Comparison of ENCODE assay signal across 8 cellular contexts in the genomic region with DNA sequence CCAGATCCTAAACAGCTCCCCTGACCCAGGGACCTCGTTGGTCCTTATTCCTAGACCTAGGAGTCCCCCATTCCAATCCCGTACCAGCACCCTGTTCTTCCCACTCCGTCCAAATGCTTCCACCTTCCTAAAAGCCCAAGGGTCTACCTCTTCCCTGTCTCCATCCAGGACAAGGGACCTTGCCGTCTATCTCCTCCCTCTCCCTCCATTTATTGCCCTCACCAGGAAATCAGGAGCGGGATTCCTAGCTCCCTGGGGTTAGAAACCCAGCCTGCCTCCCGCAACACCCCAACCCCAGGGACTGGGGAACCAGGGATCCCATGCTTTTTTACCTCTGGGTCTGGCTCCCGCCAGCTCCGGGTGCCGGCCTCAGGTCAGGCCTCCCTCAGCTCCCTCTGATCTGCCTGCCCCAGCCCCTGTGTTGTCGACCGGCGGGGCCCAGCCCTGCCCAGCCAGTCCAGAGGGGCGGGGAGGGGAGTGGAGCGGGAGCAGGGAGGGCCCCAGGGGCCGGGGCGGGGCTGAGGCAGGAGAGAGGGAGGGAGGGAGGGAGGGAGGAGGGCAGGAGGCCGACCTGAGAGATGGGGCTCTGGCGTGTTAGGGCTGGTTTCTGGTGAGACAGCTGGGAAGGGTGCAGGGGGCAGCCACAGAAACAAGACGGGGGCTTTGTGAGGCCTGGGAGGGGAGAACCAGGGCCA. TPM values are rescaled to one million over a fixed set of nuclear protein-coding genes. Genes with fewer than 3 reads are reported as not detected.
DNase-seq lines count a peak whose midpoint lies in the region; ATAC-seq and TF ChIP-seq lines count a peak whose summit lies in the region.

A gene with protein sequence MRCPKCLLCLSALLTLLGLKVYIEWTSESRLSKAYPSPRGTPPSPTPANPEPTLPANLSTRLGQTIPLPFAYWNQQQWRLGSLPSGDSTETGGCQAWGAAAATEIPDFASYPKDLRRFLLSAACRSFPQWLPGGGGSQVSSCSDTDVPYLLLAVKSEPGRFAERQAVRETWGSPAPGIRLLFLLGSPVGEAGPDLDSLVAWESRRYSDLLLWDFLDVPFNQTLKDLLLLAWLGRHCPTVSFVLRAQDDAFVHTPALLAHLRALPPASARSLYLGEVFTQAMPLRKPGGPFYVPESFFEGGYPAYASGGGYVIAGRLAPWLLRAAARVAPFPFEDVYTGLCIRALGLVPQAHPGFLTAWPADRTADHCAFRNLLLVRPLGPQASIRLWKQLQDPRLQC (minus strand): TSS at position 423 of the 695 bp plus-strand sequence. CDS start 596 bp downstream, outside the sequence.

- H3K36me3 ChIP-seq in neural progenitor cell, result no peaks in the 10 kb centered on the region

- H3K4me3 ChIP-seq in neural progenitor cell, result peak within 1 kb of the TSS; percentile 56

- TF ChIP-seq CTCF in neural progenitor cell (IDR thresholded peaks at IDR 0.05) (no peak), type B pancreatic cell (conservative IDR thresholded peaks at IDR 0.05) (no peak)

- H3K27me3 Mint-ChIP-seq in neural progenitor cell (ENCODE audit: insufficient read depth, low read depth) (peaks cover 5% of the 10 kb centered on the region), type B pancreatic cell (no peaks in the 10 kb centered on the region)

- H3K36me3 Mint-ChIP-seq in neural progenitor cell (peaks cover 3% of the 10 kb centered on the region), type B pancreatic cell (peaks cover 1% of the 10 kb centered on the region)

- peaks cover 10% of the 10 kb centered on the region for H3K4me1 ChIP-seq in neural progenitor cell

- no peaks in the 10 kb centered on the region for H3K9me3 ChIP-seq in neural progenitor cell (ENCODE audit: low read depth)

- DNase-seq in GM19238 (ENCODE audit: insufficient read length, low spot score) (peak; percentile 61), NCI-H69 (lab: John Stamatoyannopoulos, UW) (peak; percentile 86), fibroblast of the conjunctiva (ENCODE audit: low read depth) (peak; percentile 43), neural progenitor cell (ENCODE audit: low spot score) (peak; percentile 95), type B pancreatic cell (ENCODE audit: extremely low spot score, unreplicated experiment) (peak; percentile 84), putamen (ENCODE audit: low spot score) (no peak)
- DNase-seq in activated effector memory CD4-positive, alpha-beta T cell treated with Interleukin-2 at 50 U/mL for 16 hours, result peak; percentile 28

- ATAC-seq in HG03442 (IDR thresholded peaks at IDR 0.05; ENCODE audit: unreplicated experiment), result no peak

- H3K4me2 ChIP-seq in neural progenitor cell, result peak within 1 kb of the TSS; percentile 81

- H3F3A ChIP-seq in neural progenitor cell (ENCODE audit: low read depth), result peaks cover 7% of the 10 kb centered on the region

- H3K27me3 ChIP-seq in neural progenitor cell, result no peaks in the 10 kb centered on the region

- no peaks in the 10 kb centered on the region for H3K79me2 ChIP-seq in neural progenitor cell (ENCODE audit: low read depth)

- peak within 1 kb of the TSS; percentile 81 for H3K9ac ChIP-seq in neural progenitor cell

- peak within 1 kb of the TSS; percentile 43 for H3K27ac ChIP-seq in neural progenitor cell

- H3K4me1 Mint-ChIP-seq in neural progenitor cell, result peaks cover 15% of the 10 kb centered on the region
- H3K4me1 Mint-ChIP-seq in type B pancreatic cell (ENCODE audit: unreplicated experiment), result peaks cover 16% of the 10 kb centered on the region

- H2AFZ ChIP-seq in neural progenitor cell (replicated peaks), result peak within 1 kb of the TSS; percentile 68

- H3K4me3 Mint-ChIP-seq in neural progenitor cell (peak within 1 kb of the TSS; percentile 81), type B pancreatic cell (peak within 1 kb of the TSS; percentile 87)

- H4K20me1 ChIP-seq in neural progenitor cell (ENCODE audit: low read depth), result no peaks in the 10 kb centered on the region

- H3K9me3 Mint-ChIP-seq in neural progenitor cell (no peaks in the 10 kb centered on the region), type B pancreatic cell (no peaks in the 10 kb centered on the region)

- peak within 1 kb of the TSS; percentile 97 for H3K27ac Mint-ChIP-seq in neural progenitor cell
- H3K27ac Mint-ChIP-seq in type B pancreatic cell, result peak within 1 kb of the TSS; percentile 92

RNA-seq across cellular contexts. Expression of the gene that starts here (rescaled TPM):
- total RNA-seq in neural progenitor cell (ENCODE audit: low replicate concordance), result 1.3 TPM in 1 of 2 replicates, not detected in the other
- total RNA-seq in type B pancreatic cell (ENCODE audit: low replicate concordance), result 9.3 and 13.0 TPM in 2 replicates
